Comparison of ENCODE assay signal across 12 cellular contexts in the genomic region with DNA sequence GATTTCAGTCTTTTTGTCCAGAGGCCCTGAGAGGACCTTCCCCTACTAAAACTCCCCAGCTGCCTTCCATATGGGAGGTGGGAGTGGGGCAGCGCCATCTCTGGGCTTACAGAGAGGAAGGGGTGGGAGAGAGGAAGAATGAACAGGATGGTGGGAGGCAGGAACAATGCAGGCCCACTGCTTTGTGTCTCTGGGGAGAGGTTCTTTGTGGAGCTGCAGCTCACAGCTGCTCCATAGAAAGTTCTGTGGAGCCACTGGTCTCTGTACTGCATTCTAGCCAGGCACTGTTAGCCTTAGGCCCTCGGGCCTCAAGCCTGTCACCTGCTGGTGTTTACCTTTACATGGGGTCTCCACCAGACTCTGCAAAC. TPM values are rescaled to one million over a fixed set of nuclear protein-coding genes. Genes with fewer than 3 reads are reported as not detected.
DNase-seq lines count a peak whose midpoint lies in the region; ATAC-seq and TF ChIP-seq lines count a peak whose summit lies in the region.
"Had no signal": no experiment of that assay in that cellular context is flagged by ENCODE, and none has a peak within 500 bp of the region (broad histone marks: within the 10 kb centered on the region; RNA-seq: fewer than 3 reads in every experiment).

No MANE protein-coding gene starts in this region.

- no peaks in the 10 kb centered on the region for H3K27me3 ChIP-seq in prostate gland (replicated peaks; ENCODE audit: insufficient read depth)

- intact Hi-C loops in prostate gland (cut with DNase I): no loop called here

- no peak for TF ChIP-seq CTCF in fibroblast of pulmonary artery (IDR thresholded peaks at IDR 0.05; ENCODE audit: low read length, missing control alignments)
- no peak for TF ChIP-seq CTCF in prostate gland (IDR thresholded peaks at IDR 0.05)

- DNase-seq in D341Med (ENCODE audit: low spot score) (peak; percentile 60), NCI-H510A (lab: John Stamatoyannopoulos, UW) (peak; percentile 44), fibroblast of pulmonary artery (ENCODE audit: low read depth) (peak; percentile 60), prostate gland (ENCODE audit: low spot score) (no peak), NCI-H2029 treated with DMSO at 0.1 percent for 48 hours (lab: John Stamatoyannopoulos, UW) (no peak)
- DNase-seq: activated T-cell treated with anti-CD3 and anti-CD28 coated beads, Interleukin-2, amount 50 U/mL, for 24 hours; T-helper 9 cell had no signal

- ATAC-seq in GM18873 (IDR thresholded peaks at IDR 0.05; ENCODE audit: low FRiP score, unreplicated experiment) (no peak), HG02885 (IDR thresholded peaks at IDR 0.05; ENCODE audit: poor library complexity, unreplicated experiment) (no peak), HG03378 (IDR thresholded peaks at IDR 0.05; ENCODE audit: unreplicated experiment) (no peak)
- ATAC-seq: HCT116 had no signal

- no peak for TF ChIP-seq POLR2A in prostate gland (IDR thresholded peaks at IDR 0.05)

- no peaks in the 10 kb centered on the region for H3K9me3 ChIP-seq in prostate gland

- H3K4me1 ChIP-seq in prostate gland (replicated peaks): peaks cover 7% of the 10 kb centered on the region

- no peaks in the 10 kb centered on the region for H3K36me3 ChIP-seq in prostate gland

- H3K4me3 ChIP-seq in fibroblast of pulmonary artery (replicated peaks; ENCODE audit: low read depth, low read length) (no peak overlapping the region), prostate gland (no peak overlapping the region)

- 3% methylated on average over 2 of the region's 2 CpGs for WGBS in prostate gland

- H3K27ac ChIP-seq in prostate gland: peak overlapping the region; percentile 63 to 65

RNA-seq across cellular contexts. Expression of a gene that starts 43.7 kb away (rescaled TPM):
- under 1 TPM in 1 of 2 donors, not detected in 1; 0.46 TPM for total RNA-seq in prostate gland
- total RNA-seq: renal cortical epithelial cell had no signal

Comparison
In these comparisons a context has a peak if more than half of its experiments do, and no peak if none do; other contexts are left out.
1. DNase-seq: peak in D341Med (single experiment), NCI-H510A (single experiment) and fibroblast of pulmonary artery (single experiment); none in prostate gland (single experiment) and NCI-H2029 treated with DMSO at 0.1 percent for 48 hours (single experiment).